Comparison of ENCODE assay signal across 8 cellular contexts in genomic region chr2:25339121-25339738, GRCh38. TPM values are rescaled to one million over a fixed set of nuclear protein-coding genes. Genes with fewer than 3 reads are reported as not detected.
DNase-seq lines count a peak whose midpoint lies in the region; ATAC-seq and TF ChIP-seq lines count a peak whose summit lies in the region.

No MANE protein-coding gene starts in this region.

- ATAC-seq in GM18511 (IDR thresholded peaks at IDR 0.05; ENCODE audit: unreplicated experiment) (no peak), HG03097 (IDR thresholded peaks at IDR 0.05; ENCODE audit: low FRiP score, unreplicated experiment) (no peak)

- peaks cover 46% of the 10 kb centered on the region for H3K4me1 Mint-ChIP-seq in activated CD4-positive, alpha-beta T cell treated with anti-CD3 and anti-CD28 coated beads, Interleukin-2, amount 10 ng/mL, durations not matched to agents 24 days and 14 days
- peaks cover 60% of the 10 kb centered on the region for H3K4me1 Mint-ChIP-seq in activated naive CD8-positive, alpha-beta T cell treated with anti-CD3 and anti-CD28 coated beads for 36 hours
- H3K4me1 Mint-ChIP-seq in immature natural killer cell = peaks cover 41 to 49% of the 10 kb centered on the region in 2 donors

- DNase-seq in activated CD4-positive, alpha-beta T cell treated with anti-CD3 and anti-CD28 coated beads, Interleukin-2, amount 10 ng/mL, durations not matched to agents 24 days and 14 days = no peak
- no peak for DNase-seq in activated CD4-positive, alpha-beta T cell treated with anti-CD3 and anti-CD28 coated beads for 1 hour
- DNase-seq in activated naive CD8-positive, alpha-beta T cell treated with anti-CD3 and anti-CD28 coated beads for 36 hours = no peak
- DNase-seq in immature natural killer cell (no peak), stomach (no peak), NCI-H446 treated with DMSO at 0.1 percent for 48 hours (lab: John Stamatoyannopoulos, UW) (no peak)

- H3K4me3 Mint-ChIP-seq in activated CD4-positive, alpha-beta T cell treated with anti-CD3 and anti-CD28 coated beads, Interleukin-2, amount 10 ng/mL, durations not matched to agents 24 days and 14 days = peak overlapping the region; percentile 71
- H3K4me3 Mint-ChIP-seq in activated naive CD8-positive, alpha-beta T cell treated with anti-CD3 and anti-CD28 coated beads for 36 hours = peak overlapping the region; percentile 74
- H3K4me3 Mint-ChIP-seq in immature natural killer cell = peak overlapping the region; percentile 56 to 84 (median 77)

- peaks cover 19% of the 10 kb centered on the region for H3K36me3 Mint-ChIP-seq in activated CD4-positive, alpha-beta T cell treated with anti-CD3 and anti-CD28 coated beads, Interleukin-2, amount 10 ng/mL, durations not matched to agents 24 days and 14 days (ENCODE audit: low read depth)
- peaks cover 9% of the 10 kb centered on the region for H3K36me3 Mint-ChIP-seq in activated naive CD8-positive, alpha-beta T cell treated with anti-CD3 and anti-CD28 coated beads for 36 hours
- no peaks in the 10 kb centered on the region for H3K36me3 Mint-ChIP-seq in immature natural killer cell

- no peaks in the 10 kb centered on the region for H3K9me3 Mint-ChIP-seq in activated CD4-positive, alpha-beta T cell treated with anti-CD3 and anti-CD28 coated beads, Interleukin-2, amount 10 ng/mL, durations not matched to agents 24 days and 14 days
- H3K9me3 Mint-ChIP-seq in activated naive CD8-positive, alpha-beta T cell treated with anti-CD3 and anti-CD28 coated beads for 36 hours = no peaks in the 10 kb centered on the region
- no peaks in the 10 kb centered on the region for H3K9me3 Mint-ChIP-seq in immature natural killer cell

- no peak for TF ChIP-seq POLR2A in stomach (IDR thresholded peaks at IDR 0.05)

- peak overlapping the region in 4 of 5 donors; percentile 67 to 88 (median 85) for H3K27ac ChIP-seq in stomach

- peak overlapping the region in 2 of 4 donors; percentile 73 to 80 for H3K4me3 ChIP-seq in stomach

- H3K27me3 ChIP-seq in stomach = no peaks in the 10 kb centered on the region

- H3K36me3 ChIP-seq in stomach = no peaks in the 10 kb centered on the region

- H3K9me3 ChIP-seq in stomach = no peaks in the 10 kb centered on the region

- H3K27me3 Mint-ChIP-seq in activated CD4-positive, alpha-beta T cell treated with anti-CD3 and anti-CD28 coated beads, Interleukin-2, amount 10 ng/mL, durations not matched to agents 24 days and 14 days = no peaks in the 10 kb centered on the region
- H3K27me3 Mint-ChIP-seq in activated naive CD8-positive, alpha-beta T cell treated with anti-CD3 and anti-CD28 coated beads for 36 hours = no peaks in the 10 kb centered on the region
- peaks cover 2 to 5% (median 3%) of the 10 kb centered on the region in 3 donors for H3K27me3 Mint-ChIP-seq in immature natural killer cell (ENCODE audit: low read depth in 3 of 3)

- TF ChIP-seq CTCF in stomach (IDR thresholded peaks at IDR 0.05) = no peak

- peak overlapping the region; percentile 70 for H3K27ac Mint-ChIP-seq in activated CD4-positive, alpha-beta T cell treated with anti-CD3 and anti-CD28 coated beads, Interleukin-2, amount 10 ng/mL, durations not matched to agents 24 days and 14 days
- H3K27ac Mint-ChIP-seq in activated naive CD8-positive, alpha-beta T cell treated with anti-CD3 and anti-CD28 coated beads for 36 hours = peak overlapping the region; percentile 90
- H3K27ac Mint-ChIP-seq in immature natural killer cell = peak overlapping the region in 5 of 6 donors; percentile 23 to 71 (median 37)

- intact Hi-C loops in activated CD4-positive, alpha-beta T cell treated with anti-CD3 and anti-CD28 coated beads, Interleukin-2, amount 10 ng/mL, durations not matched to agents 24 days and 14 days (cut with micrococcal nuclease) = no loop called here
- intact Hi-C loops in stomach (cut with DNase I; ENCODE audit: low total_unique reads) = no loop called here

- 39 to 56% (median 49%) methylated on average over 8 to 9 of the region's 9 CpGs for WGBS in stomach, 5 donors

- peaks cover 33 to 75% (median 54%) of the 10 kb centered on the region in 4 donors for H3K4me1 ChIP-seq in stomach

- no peak for TF ChIP-seq EP300 in stomach (IDR thresholded peaks at IDR 0.05)

RNA-seq across cellular contexts. Expression of gene DNMT3A, which starts 2.5 kb away (rescaled TPM):
- total RNA-seq in activated CD4-positive, alpha-beta T cell treated with anti-CD3 and anti-CD28 coated beads, Interleukin-2, amount 10 ng/mL, durations not matched to agents 24 days and 14 days = 97.4 and 102 TPM in 2 replicates
- total RNA-seq in activated naive CD8-positive, alpha-beta T cell treated with anti-CD3 and anti-CD28 coated beads for 36 hours = 10 to 100 TPM; 90.7 to 92.2 TPM
- 10 to 100 TPM in 1 of 3 donors, 1 to 10 TPM in 2; 9.4 to 15.9 (median 9.9) TPM for polyA plus RNA-seq in immature natural killer cell
- total RNA-seq in stomach = 10 to 100 TPM in 4 of 5 donors, 1 to 10 TPM in 1; 6.4 to 47.4 (median 21.9) TPM
- polyA plus RNA-seq in stomach = 10 to 100 TPM in 1 of 3 donors, 1 to 10 TPM in 2; 3.4 to 10.1 (median 5.1) TPM

Comparison
In these comparisons a context has a peak if more than half of its experiments do, and no peak if none do; other contexts are left out.
1. H3K27ac Mint-ChIP-seq: peak in every context shown above with its lines; median percentile 90 in activated naive CD8-positive, alpha-beta T cell treated with anti-CD3 and anti-CD28 coated beads for 36 hours; 70 in activated CD4-positive, alpha-beta T cell treated with anti-CD3 and anti-CD28 coated beads, Interleukin-2, amount 10 ng/mL, durations not matched to agents 24 days and 14 days; 37 in immature natural killer cell.